Comparison of ENCODE assay signal across 28 cellular contexts in genomic region chr18:79448621-79449020, GRCh38. TPM values are rescaled to one million over a fixed set of nuclear protein-coding genes. Genes with fewer than 3 reads are reported as not detected.
DNase-seq lines count a peak whose midpoint lies in the region; ATAC-seq, FAIRE-seq and TF ChIP-seq lines count a peak whose summit lies in the region.
"Had no signal": no experiment of that assay in that cellular context is flagged by ENCODE, and none has a peak within 500 bp of the region (broad histone marks: within the 10 kb centered on the region; RNA-seq: fewer than 3 reads in every experiment).

No MANE protein-coding gene starts in this region.

- H3K4me3 ChIP-seq in cardiac muscle cell (no peak overlapping the region), H7 (ENCODE audit: insufficient read depth, low read depth, low read length) (no peak overlapping the region), H1 (ENCODE audit: extremely low read depth in 1 of 4, insufficient read depth in 2 of 4, low read depth in 3 of 4, low read length in 4 of 4) (no peak overlapping the region), mesendoderm (ENCODE audit: low read length) (no peak overlapping the region)
- H3K4me3 ChIP-seq: BLaER1, GM12878 had no signal

- peaks cover 23% of the 10 kb centered on the region for H3K36me3 Mint-ChIP-seq in endothelial cell (ENCODE audit: low read depth, unreplicated experiment)

- no peak overlapping the region for H3K14ac ChIP-seq in H1 (ENCODE audit: insufficient read length)

- H3K27ac Mint-ChIP-seq in endothelial cell (ENCODE audit: unreplicated experiment): no peak overlapping the region
- H3K27ac Mint-ChIP-seq: CD14-positive monocyte; CD4-positive, CD25-positive, alpha-beta regulatory T cell had no signal

- no peak overlapping the region for H3K4me3 Mint-ChIP-seq in endothelial cell (ENCODE audit: unreplicated experiment)
- H3K4me3 Mint-ChIP-seq: CD14-positive monocyte; CD4-positive, alpha-beta memory T cell; CD4-positive, CD25-positive, alpha-beta regulatory T cell; CD8-positive, alpha-beta memory T cell had no signal

- no peak for FAIRE-seq in H1 (lab: Jason Lieb, UNC)
- FAIRE-seq: A204.1, GM12878, GM12892, GM18507 had no signal

- H3K4ac ChIP-seq in H1 (replicated peaks; ENCODE audit: insufficient read length, low read depth, low read length) (no peak overlapping the region), mesendoderm (ENCODE audit: low read depth, low read length) (no peak overlapping the region)

- H3K56ac ChIP-seq in H1 (replicated peaks; ENCODE audit: insufficient read length, low read depth, low read length) (no peak overlapping the region), mesendoderm (ENCODE audit: low read length) (no peak overlapping the region)

- POLR2A ChIA-PET in H1 (lab: Charles Lee; ENCODE audit: partially characterized antibody): no interaction called here

- H3K9me3 Mint-ChIP-seq in endothelial cell (ENCODE audit: unreplicated experiment): no peaks in the 10 kb centered on the region
- H3K9me3 Mint-ChIP-seq: CD14-positive monocyte; CD4-positive, alpha-beta memory T cell; CD4-positive, CD25-positive, alpha-beta regulatory T cell; CD8-positive, alpha-beta memory T cell had no signal

- H2BK5ac ChIP-seq in H1 (ENCODE audit: low read depth, low read length): no peak overlapping the region; the same call in 1 of the 2 replicates
- H2BK5ac ChIP-seq in mesendoderm (ENCODE audit: low read length): no peak overlapping the region

- CTCF ChIA-PET in H1 (lab: Charles Lee; ENCODE audit: partially characterized antibody): interaction anchor here (1.4 kb wide), 1 partner anchor 10 kb away, joined by 4 read pairs; no protein-coding TSS in a partner anchor

- no peaks in the 10 kb centered on the region for H4K20me1 ChIP-seq in H1 (replicated peaks in 1 of 2; ENCODE audit: control insufficient read depth in 1 of 2, insufficient read depth in 2 of 2, low read length in 2 of 2)

- H2BK15ac ChIP-seq in H1 (ENCODE audit: low read length): no peak overlapping the region
- no peak overlapping the region for H2BK15ac ChIP-seq in mesendoderm (replicated peaks; ENCODE audit: low read depth)

- peak overlapping the region; percentile 82 for H3K27ac ChIP-seq in cardiac muscle cell
- no peak overlapping the region for H3K27ac ChIP-seq in H1 (ENCODE audit: low read depth, low read length)
- H3K27ac ChIP-seq in mesendoderm (ENCODE audit: low read depth, low read length): no peak overlapping the region
- H3K27ac ChIP-seq: BLaER1 had no signal

- H3K23me2 ChIP-seq in H1 (ENCODE audit: low read depth, low read length): no peaks in the 10 kb centered on the region

- no peak overlapping the region for H3K4me2 ChIP-seq in H1 (ENCODE audit: insufficient read depth in 1 of 2, low read depth in 2 of 2, low read length in 2 of 2)
- H3K4me2 ChIP-seq in mesendoderm (ENCODE audit: low read length): no peak overlapping the region
- H3K4me2 ChIP-seq: BLaER1 had no signal

- H2AK5ac ChIP-seq in H1 (ENCODE audit: low read depth, low read length) (no peak overlapping the region), mesendoderm (ENCODE audit: low read length) (no peak overlapping the region)

- TF ChIP-seq POLR2A in H1 (IDR thresholded peaks at IDR 0.05; ENCODE audit: control extremely low read depth in 1 of 2, low read depth in 2 of 2, low read length in 2 of 2): no peak

- no peaks in the 10 kb centered on the region for H3K79me1 ChIP-seq in H1 (ENCODE audit: low read depth, low read length)
- no peaks in the 10 kb centered on the region for H3K79me1 ChIP-seq in mesendoderm (ENCODE audit: low read length)

- no peak for TF ChIP-seq CTCF in cardiac muscle cell (IDR thresholded peaks at IDR 0.05; ENCODE audit: low read depth, low read length)
- TF ChIP-seq CTCF in H1 (IDR thresholded peaks at IDR 0.05; ENCODE audit: control extremely low read depth in 1 of 3, insufficient read depth in 1 of 3, low read depth in 1 of 3, low read length in 3 of 3): no peak
- no peak for TF ChIP-seq CTCF in endothelial cell (IDR thresholded peaks at IDR 0.05; ENCODE audit: unreplicated experiment)

- peaks cover 9% of the 10 kb centered on the region for H3K4me1 Mint-ChIP-seq in endothelial cell (ENCODE audit: unreplicated experiment)
- H3K4me1 Mint-ChIP-seq: CD14-positive monocyte had no signal

- no peak overlapping the region for H4K91ac ChIP-seq in H1 (replicated peaks; ENCODE audit: insufficient read length, low read length)

- H3K18ac ChIP-seq in H1 (ENCODE audit: extremely low read depth, low read length): no peak overlapping the region
- H3K18ac ChIP-seq in mesendoderm (ENCODE audit: low read length): no peak overlapping the region

- peaks cover 41% of the 10 kb centered on the region for H3K4me1 ChIP-seq in cardiac muscle cell (ENCODE audit: low read depth)
- no peaks in the 10 kb centered on the region; a peak in 2 of 7 replicates for H3K4me1 ChIP-seq in H1 (replicated peaks in 1 of 4; ENCODE audit: control insufficient read depth in 3 of 4, insufficient read depth in 4 of 4, low read length in 3 of 4)
- H3K4me1 ChIP-seq in mesendoderm (ENCODE audit: control insufficient read depth, low read depth, low read length): peaks cover 3% of the 10 kb centered on the region
- H3K4me1 ChIP-seq: BE2C had no signal

- H3K27me3 ChIP-seq in cardiac muscle cell: no peaks in the 10 kb centered on the region
- H3K27me3 ChIP-seq in H7 (ENCODE audit: control insufficient read depth, insufficient read depth, low read length): no peaks in the 10 kb centered on the region
- no peaks in the 10 kb centered on the region for H3K27me3 ChIP-seq in H1 (replicated peaks in 1 of 4; ENCODE audit: control insufficient read depth in 3 of 4, extremely low read depth in 1 of 4, insufficient read depth in 3 of 4, low read length in 3 of 4)
- no peaks in the 10 kb centered on the region for H3K27me3 ChIP-seq in mesendoderm (ENCODE audit: insufficient read depth, low read length, poor library complexity)
- H3K27me3 ChIP-seq: BE2C, BLaER1 had no signal

- H3K27me3 Mint-ChIP-seq in endothelial cell (ENCODE audit: unreplicated experiment): peaks cover 8% of the 10 kb centered on the region
- H3K27me3 Mint-ChIP-seq: CD4-positive, alpha-beta memory T cell; CD4-positive, CD25-positive, alpha-beta regulatory T cell; CD8-positive, alpha-beta memory T cell had no signal

- H3K9me3 ChIP-seq in cardiac muscle cell (ENCODE audit: low read depth): no peaks in the 10 kb centered on the region
- H3K9me3 ChIP-seq in H1 (ENCODE audit: insufficient read depth in 2 of 2, low read depth in 1 of 2, low read length in 1 of 2): no peaks in the 10 kb centered on the region
- H3K9me3 ChIP-seq: BE2C, BLaER1 had no signal

- no peak overlapping the region for H2BK20ac ChIP-seq in H1 (ENCODE audit: low read length)

- H3K79me2 ChIP-seq in H1 (ENCODE audit: control insufficient read depth in 1 of 2, insufficient read depth in 2 of 2, low read length in 2 of 2): no peaks in the 10 kb centered on the region
- no peaks in the 10 kb centered on the region for H3K79me2 ChIP-seq in mesendoderm (ENCODE audit: control insufficient read depth, insufficient read depth, low read length)

- no peak overlapping the region for H2BK12ac ChIP-seq in H1 (ENCODE audit: low read depth, low read length)

- 92% methylated on average over 15 of the region's 25 CpGs; no CpG with 5 or more reads in 1 of the 2 experiments for WGBS in H1 (ENCODE audit: extremely low coverage in 1 of 2, insufficient coverage in 1 of 2, insufficient read length in 1 of 2, insufficient replicate concordance in 2 of 2, low coverage in 1 of 2, low lambda C conversion rate in 2 of 2, missing lambda C conversion rate in 1 of 2), 2 experiments
- WGBS in mesendoderm (ENCODE audit: extremely low coverage, insufficient coverage, low lambda C conversion rate): no CpG with 5 or more reads among the region's 25 CpGs

- no peak for TF ChIP-seq EP300 in H1 (IDR thresholded peaks at IDR 0.05; ENCODE audit: borderline replicate concordance in 1 of 2, low read depth in 2 of 2, low read length in 2 of 2)

- no peak for TF ChIP-seq RAD21 in H1 (IDR thresholded peaks at IDR 0.05 in 1 of 2, conservative IDR thresholded peaks at IDR 0.05 in 1 of 2; ENCODE audit: low read depth in 2 of 2, low read length in 2 of 2)

- DNase-seq in cardiac muscle cell (ENCODE audit: low read depth in 1 of 2, low spot score in 1 of 2): no peak
- no peak for DNase-seq in Right ventricle myocardium inferior (ENCODE audit: missing footprints)
- peak; percentile 65 for DNase-seq in H7
- no peak for DNase-seq in H1 (ENCODE audit: low read depth in 1 of 2, low spot score in 2 of 2)
- DNase-seq in SW480 (ENCODE audit: low spot score): no peak
- DNase-seq in mesendoderm: no peak
- DNase-seq in endothelial cell (ENCODE audit: low spot score): no peak
- DNase-seq: 8988T; ACHN; BE2C; C1 segment of cervical spinal cord; CD4-positive, alpha-beta memory T cell; CD4-positive, CD25-positive, alpha-beta regulatory T cell; CD8-positive, alpha-beta memory T cell; COR-L47; DMS 273 treated with DMSO at 0.1 percent for 48 hours; DMS153; DMS53; DMS79; DND-41; EL; GDM1 had no signal

- ATAC-seq in Right ventricle myocardium inferior: no peak
- ATAC-seq: GM12878 had no signal

- no peak overlapping the region for H2BK120ac ChIP-seq in H1 (replicated peaks; ENCODE audit: low read depth, low read length)
- H2BK120ac ChIP-seq in mesendoderm (ENCODE audit: low read depth, low read length): no peak overlapping the region

- H3K36me3 ChIP-seq in cardiac muscle cell: no peaks in the 10 kb centered on the region
- no peaks in the 10 kb centered on the region for H3K36me3 ChIP-seq in H7 (replicated peaks; ENCODE audit: control insufficient read depth, insufficient read depth, low read length)
- H3K36me3 ChIP-seq in H1 (ENCODE audit: control insufficient read depth in 2 of 4, insufficient read depth in 4 of 4, low read length in 3 of 4): no peaks in the 10 kb centered on the region; a peak in 1 of 8 replicates
- H3K36me3 ChIP-seq in mesendoderm (ENCODE audit: control insufficient read depth, insufficient read depth, low read length): no peaks in the 10 kb centered on the region
- H3K36me3 ChIP-seq: BE2C had no signal

- H4K8ac ChIP-seq in H1 (ENCODE audit: extremely low read depth, insufficient read depth, low read length): peak overlapping the region; percentile 51; the same call in 1 of the 2 replicates
- H4K8ac ChIP-seq in mesendoderm (ENCODE audit: low read depth, low read length): no peak overlapping the region

- intact Hi-C loops in Right ventricle myocardium inferior (cut with DNase I): no loop called here

- no peak overlapping the region for H3K23ac ChIP-seq in H1 (ENCODE audit: insufficient read length)
- no peak overlapping the region for H3K23ac ChIP-seq in mesendoderm (ENCODE audit: low read length)

- H4K5ac ChIP-seq in H1 (ENCODE audit: insufficient read length, low read depth, low read length): no peak overlapping the region
- no peak overlapping the region for H4K5ac ChIP-seq in mesendoderm (ENCODE audit: low read length)

- no peak overlapping the region for H3K9ac ChIP-seq in H1 (replicated peaks in 1 of 4; ENCODE audit: extremely low read depth in 1 of 4, low read depth in 3 of 4, low read length in 3 of 4)
- no peak overlapping the region for H3K9ac ChIP-seq in mesendoderm (ENCODE audit: low read length)

- H2AFZ ChIP-seq in H1 (ENCODE audit: low read length): no peak overlapping the region

RNA-seq across cellular contexts. Expression of gene NFATC1, which starts 52.9 kb away (rescaled TPM):
- total RNA-seq in cardiac muscle cell: 7.5 and 10.8 TPM in 2 replicates
- polyA plus RNA-seq in cardiac muscle cell: 11.7 and 19.0 TPM in 2 replicates
- total RNA-seq in Right ventricle myocardium inferior: 18.5 TPM
- 14.1 and 14.5 TPM in 2 replicates for total RNA-seq in H7 (2014; rRNA removed; shearing (Covaris generic))
- total RNA-seq in H1 (2021; fragmentation: NEBNext Ultra II Directional; extraction: Animal tissue kit (Norgen Biotek cat#: 25700)): 6.6 and 6.8 TPM in 2 replicates
- polyA plus RNA-seq in H1 (2011; rRNA removed): 2.0 and 3.2 TPM in 2 replicates
- polyA plus RNA-seq in H1 (2011; cell fraction: cytosol; rRNA removed): 1.4 TPM
- 4.2 TPM for polyA plus RNA-seq in H1 (2011; cell fraction: nucleus; rRNA removed)
- 4.8 to 6.0 TPM (median 5.5 TPM) in 4 replicates for polyA plus RNA-seq in H1 (2012, experiment 1 of 2)
- 4.5 TPM for polyA plus RNA-seq in H1 (2012, experiment 2 of 2)
- 3.5 TPM for polyA plus RNA-seq in H1 (2013, experiment 1 of 2)
- polyA plus RNA-seq in H1 (2013, experiment 2 of 2): 3.6 TPM
- 2.4 and 2.8 TPM in 2 replicates for polyA minus RNA-seq in H1 (2011; rRNA and poly(A)+ RNA removed)
- polyA minus RNA-seq in H1 (2011; cell fraction: cytosol; rRNA and poly(A)+ RNA removed): 7.3 TPM
- 8.7 TPM for polyA minus RNA-seq in H1 (2011; cell fraction: nucleus; rRNA and poly(A)+ RNA removed)
- polyA plus RNA-seq in mesendoderm (2013, experiment 1 of 2): 2.1 TPM
- 2.1 TPM for polyA plus RNA-seq in mesendoderm (2013, experiment 2 of 2)
- total RNA-seq in endothelial cell (ENCODE audit: unreplicated experiment): 40.6 TPM
